In the genomic region with DNA sequence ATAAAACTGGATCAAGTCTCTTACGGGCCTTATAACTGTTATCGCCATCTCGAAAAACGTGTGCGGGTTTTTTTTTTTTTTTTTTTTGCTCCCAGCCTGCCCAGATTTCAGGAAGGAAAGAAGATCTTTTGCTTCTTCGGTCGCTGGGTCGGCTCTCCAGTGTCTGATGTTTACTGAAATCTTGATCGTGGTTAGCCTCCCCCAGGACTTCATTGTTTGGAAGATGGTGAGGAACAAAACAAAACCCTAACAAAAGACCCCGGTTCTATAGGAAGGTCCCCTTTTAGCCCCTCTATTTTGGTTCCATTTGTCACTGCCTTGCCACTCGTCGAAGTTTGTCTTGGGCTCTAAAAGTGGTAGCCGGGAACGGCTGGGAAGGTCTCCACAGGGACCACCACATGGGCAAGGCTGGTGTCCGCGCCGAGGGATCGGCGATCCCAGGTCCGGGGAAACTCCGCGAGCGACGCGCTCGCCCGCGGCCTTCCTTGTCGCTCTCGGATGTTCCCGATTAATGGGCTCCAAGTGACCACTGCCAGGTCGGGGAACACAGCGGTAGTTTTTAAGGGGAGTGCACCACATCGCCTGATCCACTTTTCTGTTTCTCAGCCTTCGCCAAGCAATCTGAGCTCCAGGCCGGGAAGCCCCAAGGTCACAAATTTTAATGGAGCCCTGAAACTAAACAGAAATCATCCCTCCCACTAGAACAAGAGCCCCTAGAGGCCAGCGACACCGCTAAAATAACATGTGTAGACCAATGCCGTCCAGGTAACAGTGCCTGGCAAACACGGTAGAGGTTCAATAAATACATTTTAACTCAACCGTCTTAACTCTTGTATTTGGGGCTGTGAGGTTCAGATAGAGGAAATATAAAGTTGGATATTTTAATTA, we compare ENCODE assay signal across 8 cellular contexts. TPM values are rescaled to one million over a fixed set of nuclear protein-coding genes. Genes with fewer than 3 reads are reported as not detected.
DNase-seq lines count a peak whose midpoint lies in the region; FAIRE-seq and TF ChIP-seq lines count a peak whose summit lies in the region.

No MANE protein-coding gene starts in this region.

- CTCF ChIA-PET in HEK293T (lab: Yijun Ruan, JAX), result interaction anchor here (0.6 kb wide), 1 partner anchor 156 kb away, joined by 3 read pairs; no protein-coding TSS in a partner anchor

- H3K9me3 ChIP-seq in small intestine (ENCODE audit: control insufficient read depth, low read depth), result no peaks in the 10 kb centered on the region

- H3K27me3 ChIP-seq in bronchial epithelial cell (ENCODE audit: control insufficient read depth, insufficient read depth, low read length) (no peaks in the 10 kb centered on the region), small intestine (ENCODE audit: control insufficient read depth in 2 of 2, insufficient read depth in 2 of 2, low read length in 2 of 2) (no peaks in the 10 kb centered on the region)

- TF ChIP-seq CTCF in bronchial epithelial cell (IDR thresholded peaks at IDR 0.05; ENCODE audit: insufficient read depth, low read length, severe bottlenecking), result peak; percentile 28

- FAIRE-seq in bronchial epithelial cell (lab: Jason Lieb, UNC) (no peak), islet of Langerhans (lab: Jason Lieb, UNC) (peak; percentile 72), small intestine (lab: Jason Lieb, UNC) (no peak)

- peaks cover 2% of the 10 kb centered on the region for H3K36me3 ChIP-seq in bronchial epithelial cell (ENCODE audit: control insufficient read depth, insufficient read depth, low read length)
- peaks cover 0 to 6% of the 10 kb centered on the region in 2 donors for H3K36me3 ChIP-seq in small intestine (ENCODE audit: control insufficient read depth in 2 of 2, insufficient read depth in 2 of 2, low read length in 2 of 2)

- POLR2A ChIA-PET in HEK293T (lab: Yijun Ruan, JAX), result interaction anchor here (0.5 to 4.3 kb wide), 17 partner anchors 12 to 117 kb away, joined by 3 to 44 read pairs (median 9); a partner anchor contains a TSS

- no peaks in the 10 kb centered on the region for H3K4me1 ChIP-seq in small intestine (ENCODE audit: control insufficient read depth in 2 of 2, insufficient read depth in 1 of 2, low read depth in 1 of 2, low read length in 1 of 2)

- peak overlapping the region; percentile 67 for H3K4me3 ChIP-seq in bronchial epithelial cell (ENCODE audit: low read depth, low read length)
- peak overlapping the region; percentile 49 to 55 for H3K4me3 ChIP-seq in small intestine (ENCODE audit: low read depth in 1 of 2, low read length in 2 of 2)

- H3K27ac ChIP-seq in small intestine (ENCODE audit: low read depth in 1 of 2, low read length in 1 of 2), result peak overlapping the region; percentile 83 to 99

- DNase-seq in GM04503 (ENCODE audit: low read depth) (peak; percentile 17), HEK293T (ENCODE audit: extremely low spot score) (peak; percentile 32), NCI-H187 (lab: John Stamatoyannopoulos, UW) (peak; percentile 12 to 56), UCSD-AML1 (lab: John Stamatoyannopoulos, UW; ENCODE audit: unreplicated experiment) (peak; percentile 52), bronchial epithelial cell (ENCODE audit: low read depth) (peak; percentile 59), small intestine (peak; percentile 66), GDM1 (lab: John Stamatoyannopoulos, UW) (no peak)

- 0% methylated on average over 40 to 41 of the region's 41 CpGs for WGBS in small intestine, 3 donors

TF ChIP-seq in HEK293T, 16 proteins besides CTCF, POLR2A, EP300 and RAD21:
- TF ChIP-seq FOXM1 (IDR thresholded peaks at IDR 0.05; ENCODE audit: borderline replicate concordance), result no peak
- TF ChIP-seq, protein P1, sequence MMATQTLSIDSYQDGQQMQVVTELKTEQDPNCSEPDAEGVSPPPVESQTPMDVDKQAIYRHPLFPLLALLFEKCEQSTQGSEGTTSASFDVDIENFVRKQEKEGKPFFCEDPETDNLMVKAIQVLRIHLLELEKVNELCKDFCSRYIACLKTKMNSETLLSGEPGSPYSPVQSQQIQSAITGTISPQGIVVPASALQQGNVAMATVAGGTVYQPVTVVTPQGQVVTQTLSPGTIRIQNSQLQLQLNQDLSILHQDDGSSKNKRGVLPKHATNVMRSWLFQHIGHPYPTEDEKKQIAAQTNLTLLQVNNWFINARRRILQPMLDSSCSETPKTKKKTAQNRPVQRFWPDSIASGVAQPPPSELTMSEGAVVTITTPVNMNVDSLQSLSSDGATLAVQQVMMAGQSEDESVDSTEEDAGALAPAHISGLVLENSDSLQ (IDR thresholded peaks at IDR 0.05), result no peak
- peak; percentile 39 for TF ChIP-seq L3MBTL2 (conservative IDR thresholded peaks at IDR 0.05)
TF ChIP-seq in HEK293T: peak in this region for 1.

RNA-seq across cellular contexts. Expression of a gene that starts 27.0 kb away (rescaled TPM):
- total RNA-seq in bronchial epithelial cell, result 27.0 and 39.0 TPM in 2 replicates
- 10 to 100 TPM; 30.5 to 42.0 (median 31.3) TPM for polyA plus RNA-seq in small intestine
